Comparison of ENCODE assay signal across 15 cellular contexts in genomic region chr7:78496226-78496625, GRCh38.
"Had no signal": no experiment of that assay in that cellular context is flagged by ENCODE, and none has a peak within 500 bp of the region (broad histone marks: within the 10 kb centered on the region; RNA-seq: fewer than 3 reads in every experiment).

No MANE protein-coding gene starts in this region.

- H3K4me1 ChIP-seq: ascending aorta, foreskin keratinocyte had no signal

- ATAC-seq: activated CD8-positive, alpha-beta T cell treated with anti-CD3 and anti-CD28 coated beads for 36 hours; foreskin keratinocyte; left lobe of liver had no signal

- H3K36me3 ChIP-seq: ascending aorta, tibial artery had no signal

- DNase-seq: activated B cell treated with CpG ODN at 0.5 μM for 24 hours; activated CD4-positive, alpha-beta T cell treated with anti-CD3 and anti-CD28 coated beads for 48 hours; activated CD8-positive, alpha-beta T cell treated with anti-CD3 and anti-CD28 coated beads for 36 hours; activated naive CD4-positive, alpha-beta T cell treated with Interleukin-2 at 50 U/mL for 16 hours; activated T-cell treated with anti-CD3 and anti-CD28 coated beads, Interleukin-2, amount 50 U/mL, for 24 hours; foreskin keratinocyte; occipital lobe; stimulated activated CD8-positive, alpha-beta memory T cell treated with anti-CD3 and anti-CD28 coated beads, Interleukin-4, amount 100 ng/mL, for 48 hours; stimulated activated naive CD4-positive, alpha-beta T cell; T-helper 1 cell; T-helper 9 cell; tibial artery had no signal

- H3K9me3 ChIP-seq: ascending aorta, tibial artery had no signal

- H3K4me3 ChIP-seq: ascending aorta, lung, tibial artery had no signal

- H3K27ac ChIP-seq: ascending aorta, foreskin keratinocyte, tibial artery had no signal

- H3K27me3 ChIP-seq: ascending aorta, foreskin keratinocyte, tibial artery had no signal
